Comparison of ENCODE assay signal across 29 cellular contexts in genomic region chr12:51994539-51994820, GRCh38. TPM values are rescaled to one million over a fixed set of nuclear protein-coding genes. Genes with fewer than 3 reads are reported as not detected.
"Had no signal": no experiment of that assay in that cellular context is flagged by ENCODE, and none has a peak within 500 bp of the region (broad histone marks: within the 10 kb centered on the region; RNA-seq: fewer than 3 reads in every experiment).

No MANE protein-coding gene starts in this region.

- H3K27me3 ChIP-seq: brain microvascular endothelial cell, cardiac muscle cell, Peyer's patch, SJCRH30 had no signal

- H3K9me3 ChIP-seq: Peyer's patch, SJCRH30 had no signal

- ATAC-seq: activated CD8-positive, alpha-beta memory T cell treated with anti-CD3 and anti-CD28 coated beads, Interleukin-2, amount 10 ng/mL, durations not matched to agents 7 days and 5 days; T-helper 17 cell had no signal

- H3K4me1 ChIP-seq: Peyer's patch, SJCRH30 had no signal

- H3K9me3 Mint-ChIP-seq: activated B cell treated with CpG ODN at 0.5 μM for 24 hours; activated CD4-positive, alpha-beta T cell treated with anti-CD3 and anti-CD28 coated beads, Interleukin-2, amount 10 ng/mL, durations not matched to agents 24 days and 14 days; activated T-cell treated with anti-CD3 and anti-CD28 coated beads, Interleukin-2, amount 50 U/mL, for 24 hours; activated T-helper 1 cell treated with anti-CD3 and anti-CD28 coated beads, Interleukin-12 subunit alpha, Interleukin-12 subunit beta, Interleukin-2, Interleukin-4 antibody, amounts not matched to agents 30 ng/mL and 10 ng/mL and 1 ng/mL, durations not matched to agents 14 hours and 24 hours and 36 hours had no signal

- H3K27ac Mint-ChIP-seq: activated B cell treated with CpG ODN at 0.5 μM for 24 hours; activated CD4-positive, alpha-beta T cell treated with anti-CD3 and anti-CD28 coated beads, Interleukin-2, amount 10 ng/mL, durations not matched to agents 24 days and 14 days; activated CD8-positive, alpha-beta memory T cell treated with anti-CD3 and anti-CD28 coated beads, Interleukin-2, amount 10 ng/mL, durations not matched to agents 7 days and 5 days; activated naive CD8-positive, alpha-beta T cell; activated T-cell treated with anti-CD3 and anti-CD28 coated beads, Interleukin-2, amount 50 U/mL, for 24 hours; activated T-helper 1 cell treated with anti-CD3 and anti-CD28 coated beads, Interleukin-12 subunit alpha, Interleukin-12 subunit beta, Interleukin-2, Interleukin-4 antibody, amounts not matched to agents 30 ng/mL and 10 ng/mL and 1 ng/mL, durations not matched to agents 14 hours and 24 hours and 36 hours had no signal

- H3K27ac ChIP-seq: brain microvascular endothelial cell, cardiac muscle cell, KMS-11, Peyer's patch, RWPE1, SJCRH30 had no signal

- H3K4me3 Mint-ChIP-seq: activated B cell treated with CpG ODN at 0.5 μM for 24 hours; activated CD4-positive, alpha-beta T cell treated with anti-CD3 and anti-CD28 coated beads, Interleukin-2, amount 10 ng/mL, durations not matched to agents 24 days and 14 days; activated CD8-positive, alpha-beta memory T cell treated with anti-CD3 and anti-CD28 coated beads, Interleukin-2, amount 10 ng/mL, durations not matched to agents 7 days and 5 days; activated naive CD8-positive, alpha-beta T cell; activated T-cell treated with anti-CD3 and anti-CD28 coated beads, Interleukin-2, amount 50 U/mL, for 24 hours; activated T-helper 1 cell treated with anti-CD3 and anti-CD28 coated beads, Interleukin-12 subunit alpha, Interleukin-12 subunit beta, Interleukin-2, Interleukin-4 antibody, amounts not matched to agents 30 ng/mL and 10 ng/mL and 1 ng/mL, durations not matched to agents 14 hours and 24 hours and 36 hours; T-helper 17 cell had no signal

- H3K4me2 ChIP-seq: KMS-11 had no signal

- H3K4me3 ChIP-seq: cardiac muscle cell, Peyer's patch, SJCRH30 had no signal

- H3K36me3 Mint-ChIP-seq: activated CD8-positive, alpha-beta memory T cell treated with anti-CD3 and anti-CD28 coated beads, Interleukin-2, amount 10 ng/mL, durations not matched to agents 7 days and 5 days had no signal

- DNase-seq: activated B cell treated with CpG ODN at 0.5 μM for 24 hours; activated CD4-positive, alpha-beta T cell treated with anti-CD3 and anti-CD28 coated beads for 1 hour; activated CD4-positive, alpha-beta T cell treated with anti-CD3 and anti-CD28 coated beads, Interleukin-2, amount 10 ng/mL, durations not matched to agents 24 days and 14 days; activated CD4-positive, alpha-beta T cell treated with anti-CD3 and anti-CD28 coated beads, Interleukin-2, amount 50 U/mL, for 48 hours; activated CD8-positive, alpha-beta memory T cell treated with anti-CD3 and anti-CD28 coated beads, Interleukin-2, amount 10 ng/mL, durations not matched to agents 7 days and 5 days; activated effector memory CD4-positive, alpha-beta T cell treated with Interleukin-2 at 50 U/mL for 16 hours; activated naive CD4-positive, alpha-beta T cell; activated T-cell treated with anti-CD3 and anti-CD28 coated beads, Interleukin-2, amount 50 U/mL, for 24 hours; amygdala; brain microvascular endothelial cell; NCI-H1092; NCI-H1417 treated with DMSO at 0.1 percent for 48 hours; NCI-H1694; NCI-H2029; NCI-H345; NCI-H510A; NCI-H526 treated with DMSO at 0.1 percent for 48 hours; NCI-H82; Peyer's patch; Right ventricle myocardium superior; SJCRH30; T-helper 17 cell; T-helper 9 cell had no signal

- H3K27me3 Mint-ChIP-seq: activated B cell treated with CpG ODN at 0.5 μM for 24 hours; activated CD4-positive, alpha-beta T cell treated with anti-CD3 and anti-CD28 coated beads, Interleukin-2, amount 10 ng/mL, durations not matched to agents 24 days and 14 days; activated CD8-positive, alpha-beta memory T cell treated with anti-CD3 and anti-CD28 coated beads, Interleukin-2, amount 10 ng/mL, durations not matched to agents 7 days and 5 days; activated naive CD8-positive, alpha-beta T cell; activated T-cell treated with anti-CD3 and anti-CD28 coated beads, Interleukin-2, amount 50 U/mL, for 24 hours; T-helper 17 cell had no signal

- H3K9ac ChIP-seq: KMS-11 had no signal

RNA-seq across cellular contexts. Expression of gene TAMALIN, which starts 12.3 kb away (rescaled TPM):
- total RNA-seq: MCF 10A had no signal
